ENCODE assay signal across 8 cellular contexts in the genomic region with DNA sequence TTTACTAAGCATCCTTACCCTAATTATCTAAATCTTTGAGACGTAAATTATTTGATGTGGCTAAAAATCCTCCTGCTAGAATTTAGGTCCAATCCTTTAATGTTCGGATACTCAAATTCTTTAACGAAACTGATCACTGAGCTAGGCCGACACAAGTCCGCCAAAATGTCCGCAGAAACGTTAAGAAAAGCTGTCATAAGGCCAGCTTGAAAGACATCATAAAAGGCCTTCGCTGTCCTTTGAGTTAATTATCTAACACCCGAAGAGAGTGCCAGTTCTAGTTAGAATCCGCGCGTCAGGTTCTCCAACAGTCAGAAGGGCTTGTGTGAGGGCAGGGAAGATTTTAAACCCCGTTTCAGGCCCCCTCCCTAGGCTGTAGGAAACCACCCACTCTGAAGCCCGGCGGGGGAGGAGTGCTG. TPM values are rescaled to one million over a fixed set of nuclear protein-coding genes. Genes with fewer than 3 reads are reported as not detected.
A peak's percentile ranks its signal among the peaks of the same experiment; 100 is the strongest.
DNase-seq lines count a peak whose midpoint lies in the region; ATAC-seq lines count a peak whose summit lies in the region.

No MANE protein-coding gene starts in this region.

- DNase-seq in H7 (no peak), inferior parietal cortex (ENCODE audit: extremely low spot score) (peak; percentile 87), substantia nigra (lab: John Stamatoyannopoulos, UW) (no peak), NCI-H2196 (lab: John Stamatoyannopoulos, UW; ENCODE audit: unreplicated experiment) (no peak), GF-D8 (lab: John Stamatoyannopoulos, UW) (no peak)
- DNase-seq in activated naive CD8-positive, alpha-beta T cell treated with anti-CD3 and anti-CD28 coated beads, Interleukin-2, amount 10 ng/mL, durations not matched to agents 7 days and 5 days: no peak
- DNase-seq in stimulated activated CD8-positive, alpha-beta memory T cell treated with anti-CD3 and anti-CD28 coated beads, Interleukin-4, amount 100 ng/mL, for 48 hours: no peak

- H3K9me3 Mint-ChIP-seq in activated naive CD8-positive, alpha-beta T cell treated with anti-CD3 and anti-CD28 coated beads, Interleukin-2, amount 10 ng/mL, durations not matched to agents 7 days and 5 days: no peaks in the 10 kb centered on the region

- no peak for ATAC-seq in activated naive CD8-positive, alpha-beta T cell treated with anti-CD3 and anti-CD28 coated beads, Interleukin-2, amount 10 ng/mL, durations not matched to agents 7 days and 5 days (ENCODE audit: low read depth)

- POLR2A ChIA-PET in activated naive CD8-positive, alpha-beta T cell treated with anti-CD3 and anti-CD28 coated beads, Interleukin-2, amount 10 ng/mL, durations not matched to agents 7 days and 5 days (lab: Charles Lee): interaction anchor here (0.5 to 2.2 kb wide), 20 partner anchors 15 to 1622 kb away, joined by 3 to 20 read pairs (median 3); partner anchors contain the start of genes BCAS3, DHX40, PPM1D and PRR11

- peak overlapping the region; percentile 99 for H3K27ac Mint-ChIP-seq in activated naive CD8-positive, alpha-beta T cell treated with anti-CD3 and anti-CD28 coated beads, Interleukin-2, amount 10 ng/mL, durations not matched to agents 7 days and 5 days

- H3K27me3 Mint-ChIP-seq in activated naive CD8-positive, alpha-beta T cell treated with anti-CD3 and anti-CD28 coated beads, Interleukin-2, amount 10 ng/mL, durations not matched to agents 7 days and 5 days: no peaks in the 10 kb centered on the region

- H3K36me3 ChIP-seq in ACC112 (ENCODE audit: insufficient read depth, low read length) (peaks cover 7% of the 10 kb centered on the region; the same call in 1 of the 2 replicates), H7 (replicated peaks; ENCODE audit: control insufficient read depth, insufficient read depth, low read length) (no peaks in the 10 kb centered on the region)

- H3K4me3 ChIP-seq in ACC112 (ENCODE audit: low read depth, low read length) (peak overlapping the region; percentile 98), H7 (ENCODE audit: insufficient read depth, low read depth, low read length) (peak overlapping the region; percentile 75)

- H3K27me3 ChIP-seq in ACC112 (ENCODE audit: insufficient read depth, low read length) (no peaks in the 10 kb centered on the region), H7 (ENCODE audit: control insufficient read depth, insufficient read depth, low read length) (no peaks in the 10 kb centered on the region)

- H3K27ac ChIP-seq in ACC112 (ENCODE audit: low read depth, low read length): peak overlapping the region; percentile 98
- H3K27ac ChIP-seq in substantia nigra (ENCODE audit: low read depth, low read length, poor library complexity, severe bottlenecking): peak overlapping the region; percentile 99

- H3K4me3 Mint-ChIP-seq in activated naive CD8-positive, alpha-beta T cell treated with anti-CD3 and anti-CD28 coated beads, Interleukin-2, amount 10 ng/mL, durations not matched to agents 7 days and 5 days: peak overlapping the region; percentile 99

- no peak overlapping the region for H2AFZ ChIP-seq in ACC112 (ENCODE audit: low read length, unreplicated experiment)

- peaks cover 12% of the 10 kb centered on the region for H3K36me3 Mint-ChIP-seq in activated naive CD8-positive, alpha-beta T cell treated with anti-CD3 and anti-CD28 coated beads, Interleukin-2, amount 10 ng/mL, durations not matched to agents 7 days and 5 days

- H3K4me1 Mint-ChIP-seq in activated naive CD8-positive, alpha-beta T cell treated with anti-CD3 and anti-CD28 coated beads, Interleukin-2, amount 10 ng/mL, durations not matched to agents 7 days and 5 days: peaks cover 36% of the 10 kb centered on the region

- peaks cover 29% of the 10 kb centered on the region for H3K4me1 ChIP-seq in ACC112 (ENCODE audit: control insufficient read depth, insufficient read depth, low read length, unreplicated experiment)

- H3K79me2 ChIP-seq in ACC112 (ENCODE audit: control insufficient read depth, insufficient read depth, low read length, unreplicated experiment): peaks cover 59% of the 10 kb centered on the region

RNA-seq across cellular contexts. Expression of gene CLTC, which starts 0.8 kb away (rescaled TPM):
- 202 and 214 TPM in 2 replicates for total RNA-seq in H7 (2014; rRNA removed; shearing (Covaris generic))
- 100 to 1,000 TPM; 115 to 117 TPM for total RNA-seq in activated naive CD8-positive, alpha-beta T cell treated with anti-CD3 and anti-CD28 coated beads, Interleukin-2, amount 10 ng/mL, durations not matched to agents 7 days and 5 days

RNA-seq across cellular contexts. Expression of gene DHX40, which starts 53.5 kb away (rescaled TPM):
- 32.5 and 46.3 TPM in 2 replicates for total RNA-seq in H7 (2014; rRNA removed; shearing (Covaris generic))
- total RNA-seq in activated naive CD8-positive, alpha-beta T cell treated with anti-CD3 and anti-CD28 coated beads, Interleukin-2, amount 10 ng/mL, durations not matched to agents 7 days and 5 days: 10 to 100 TPM; 22.8 to 23.7 TPM
